8 cellular contexts compared by ENCODE assay signal in genomic region chr14:68979021-68979721, GRCh38. TPM values are rescaled to one million over a fixed set of nuclear protein-coding genes. Genes with fewer than 3 reads are reported as not detected.
DNase-seq lines count a peak whose midpoint lies in the region; TF ChIP-seq lines count a peak whose summit lies in the region.

ACTN1 (minus strand) TSS chr14:68979302; CDS start chr14:68979056, 246 bp downstream.

- intact Hi-C loops in T-helper 2 cell treated with Interferon-gamma antibody and Interleukin-4, amounts not matched to agents 100 ng/mL and 5 ng/mL, for 36 hours (cut with micrococcal nuclease), result loop anchor here (2.0 to 5.0 kb wide), 2 partner anchors 68 to 113 kb away; no protein-coding TSS in a partner anchor
- intact Hi-C loops in ascending aorta (cut with DNase I) (loop anchor here (2.0 to 10.0 kb wide), 3 partner anchors 42 to 112 kb away; no protein-coding TSS in a partner anchor), left ventricle myocardium inferior (cut with micrococcal nuclease) (no loop called here)

- TF ChIP-seq CTCF in AG04450 (IDR thresholded peaks at IDR 0.05; ENCODE audit: low read depth, low read length), result no peak
- no peak for TF ChIP-seq CTCF in GM20000 (IDR thresholded peaks at IDR 0.05; ENCODE audit: extremely low read depth, missing control alignments)
- no peak for TF ChIP-seq CTCF in ascending aorta (IDR thresholded peaks at IDR 0.05)
- no peak for TF ChIP-seq CTCF in left ventricle myocardium inferior (IDR thresholded peaks at IDR 0.05; ENCODE audit: borderline replicate concordance)

- H3K36me3 ChIP-seq in ascending aorta (peaks cover 10 to 23% of the 10 kb centered on the region in 2 donors), left ventricle myocardium inferior (peaks cover under 1% of the 10 kb centered on the region), urinary bladder (ENCODE audit: insufficient read depth) (no peaks in the 10 kb centered on the region)

- CTCF ChIA-PET in AG04450 (lab: Charles Lee), result no interaction called here

- peak within 1 kb of the TSS; percentile 97 for H3K4me3 ChIP-seq in AG04450 (ENCODE audit: low read depth, low read length)
- H3K4me3 ChIP-seq in ascending aorta, result peak within 1 kb of the TSS; percentile 78 to 97
- peak within 1 kb of the TSS; percentile 93 for H3K4me3 ChIP-seq in left ventricle myocardium inferior
- H3K4me3 ChIP-seq in urinary bladder (ENCODE audit: low read depth, low read length), result peak within 1 kb of the TSS; percentile 85

- DNase-seq in AG04450 (ENCODE audit: low read depth, low spot score), result peak; percentile 94
- DNase-seq in GM20000 (ENCODE audit: low spot score), result peak; percentile 72
- DNase-seq in NCI-H187 (lab: John Stamatoyannopoulos, UW), result peak; percentile 89 to 95
- DNase-seq in ascending aorta (ENCODE audit: low spot score in 2 of 2), result peak; percentile 93 to 98
- DNase-seq in left ventricle myocardium inferior, result peak; percentile 93
- peak; percentile 72 for DNase-seq in pons (ENCODE audit: low spot score)

- no peaks in the 10 kb centered on the region for H3K27me3 ChIP-seq in AG04450 (ENCODE audit: control insufficient read depth, insufficient read depth, low read length)
- no peaks in the 10 kb centered on the region for H3K27me3 ChIP-seq in ascending aorta
- H3K27me3 ChIP-seq in left ventricle myocardium inferior (ENCODE audit: low read depth), result no peaks in the 10 kb centered on the region

- H3K4me1 ChIP-seq in ascending aorta (peaks cover 22 to 52% of the 10 kb centered on the region in 2 donors), left ventricle myocardium inferior (peaks cover 61% of the 10 kb centered on the region), urinary bladder (ENCODE audit: insufficient read depth) (peaks cover 1% of the 10 kb centered on the region)

- H3K9me3 ChIP-seq in AG04450 (ENCODE audit: control insufficient read depth, insufficient read depth, low read length) (no peaks in the 10 kb centered on the region; the same call in 1 of the 2 replicates), ascending aorta (no peaks in the 10 kb centered on the region), left ventricle myocardium inferior (replicated peaks) (no peaks in the 10 kb centered on the region)

- H3K27ac ChIP-seq in AG04450 (ENCODE audit: low read depth, low read length) (peak within 1 kb of the TSS; percentile 100), ascending aorta (peak within 1 kb of the TSS; percentile 99 to 100), left ventricle myocardium inferior (replicated peaks) (peak within 1 kb of the TSS; percentile 94), urinary bladder (ENCODE audit: low read depth) (peak within 1 kb of the TSS; percentile 97)

- WGBS in urinary bladder, result under 1% methylated on average over 68 of the region's 68 CpGs

- POLR2A ChIA-PET in AG04450 (lab: Yijun Ruan, JAX), result interaction anchor here (0.6 to 2.0 kb wide), 7 partner anchors 47 to 128 kb away, joined by 3 to 14 read pairs (median 4); no protein-coding TSS in a partner anchor

RNA-seq across cellular contexts. Expression of gene ACTN1, which starts in this region (rescaled TPM):
- polyA plus RNA-seq in AG04450 (2011; rRNA removed) (641 and 751 TPM in 2 replicates), urinary bladder (723 TPM)
- polyA minus RNA-seq in AG04450 (2011; rRNA and poly(A)+ RNA removed), result 1,243 and 1,580 TPM in 2 replicates
- 95.3 and 98.6 TPM in 2 replicates for total RNA-seq in T-helper 2 cell treated with Interferon-gamma antibody and Interleukin-4, amounts not matched to agents 100 ng/mL and 5 ng/mL, for 36 hours
- total RNA-seq in ascending aorta (814 TPM), left ventricle myocardium inferior (75.4 TPM), urinary bladder (150 TPM)

Comparison
In these comparisons a context has a peak if more than half of its experiments do, and no peak if none do; other contexts are left out.
1. Peak in every context shown above with its lines: DNase-seq, H3K4me3 ChIP-seq and H3K27ac ChIP-seq.